In genomic region chr3:134677196-134677986, GRCh38 we compare ENCODE assay signal across 8 cellular contexts. TPM values are rescaled to one million over a fixed set of nuclear protein-coding genes. Genes with fewer than 3 reads are reported as not detected.
DNase-seq lines count a peak whose midpoint lies in the region; ATAC-seq and TF ChIP-seq lines count a peak whose summit lies in the region.

No MANE protein-coding gene starts in this region.

- no peak for ATAC-seq in HG03280 (IDR thresholded peaks at IDR 0.05; ENCODE audit: unreplicated experiment)
- ATAC-seq in HG03521 (IDR thresholded peaks at IDR 0.05; ENCODE audit: unreplicated experiment), result no peak

- H3K36me3 ChIP-seq in neural progenitor cell (no peaks in the 10 kb centered on the region), esophagus squamous epithelium (no peaks in the 10 kb centered on the region)

- H3K27me3 ChIP-seq in neural progenitor cell (no peaks in the 10 kb centered on the region), esophagus squamous epithelium (no peaks in the 10 kb centered on the region)

- H3K4me3 ChIP-seq in GM12864 (ENCODE audit: low read depth, low read length) (no peak overlapping the region), neural progenitor cell (no peak overlapping the region), esophagus squamous epithelium (no peak overlapping the region)

- TF ChIP-seq CTCF in GM12864 (IDR thresholded peaks at IDR 0.05; ENCODE audit: low read depth, low read length, missing control alignments), result peak; percentile 62
- TF ChIP-seq CTCF in LNCAP (IDR thresholded peaks at IDR 0.05), result peak; percentile 76
- peak; percentile 68 for TF ChIP-seq CTCF in neural progenitor cell (IDR thresholded peaks at IDR 0.05)
- TF ChIP-seq CTCF in esophagus squamous epithelium (IDR thresholded peaks at IDR 0.05), result peak in 3 of 6 experiments; percentile 4 to 49 (median 18)

- no peaks in the 10 kb centered on the region for H3K9me3 ChIP-seq in neural progenitor cell (ENCODE audit: low read depth)
- H3K9me3 ChIP-seq in esophagus squamous epithelium, result peaks cover 0 to 24% (median 5%) of the 10 kb centered on the region in 3 donors

- no peak overlapping the region for H3K27ac ChIP-seq in neural progenitor cell
- H3K27ac ChIP-seq in esophagus squamous epithelium, result no peak overlapping the region

- no peaks in the 10 kb centered on the region for H3K36me3 Mint-ChIP-seq in neural progenitor cell

- H2AFZ ChIP-seq in neural progenitor cell (replicated peaks), result no peak overlapping the region

- peaks cover 14% of the 10 kb centered on the region for H3K27me3 Mint-ChIP-seq in neural progenitor cell (ENCODE audit: insufficient read depth, low read depth)

- H3K4me1 ChIP-seq in neural progenitor cell, result peaks cover 8% of the 10 kb centered on the region
- H3K4me1 ChIP-seq in esophagus squamous epithelium, result no peaks in the 10 kb centered on the region

- H3K4me2 ChIP-seq in neural progenitor cell, result no peak overlapping the region

- no peaks in the 10 kb centered on the region for H3F3A ChIP-seq in neural progenitor cell (ENCODE audit: low read depth)

- no peak overlapping the region for H3K9ac ChIP-seq in neural progenitor cell

- DNase-seq in GM12864 (ENCODE audit: low read depth), result no peak
- DNase-seq in dermis blood vessel endothelial cell, result peak; percentile 30
- DNase-seq in neural progenitor cell (ENCODE audit: low spot score), result peak; percentile 52
- DNase-seq in activated CD8-positive, alpha-beta memory T cell treated with anti-CD3 and anti-CD28 coated beads for 24 hours, result no peak
- DNase-seq in esophagus squamous epithelium (lab: John Stamatoyannopoulos, UW), result no peak

- H3K27ac Mint-ChIP-seq in neural progenitor cell, result no peak overlapping the region

- WGBS in esophagus squamous epithelium, 2 donors, result 51 to 55% methylated on average over 11 of the region's 11 CpGs

- H3K79me2 ChIP-seq in neural progenitor cell (ENCODE audit: low read depth), result no peaks in the 10 kb centered on the region

- no peak for TF ChIP-seq POLR2A in esophagus squamous epithelium (IDR thresholded peaks at IDR 0.05)

- H3K4me1 Mint-ChIP-seq in neural progenitor cell, result peaks cover 5% of the 10 kb centered on the region

- peaks cover 20% of the 10 kb centered on the region for H3K9me3 Mint-ChIP-seq in neural progenitor cell

- intact Hi-C loops in esophagus squamous epithelium (cut with DNase I), result no loop called here

- no peak overlapping the region for H3K4me3 Mint-ChIP-seq in neural progenitor cell

- no peaks in the 10 kb centered on the region for H4K20me1 ChIP-seq in neural progenitor cell (ENCODE audit: low read depth)

RNA-seq across cellular contexts. Expression of gene KY, which starts 26.6 kb away (rescaled TPM):
- total RNA-seq in dermis blood vessel endothelial cell, result not detected in 2 replicates
- 0.09 TPM in 1 of 2 replicates, not detected in the other for total RNA-seq in neural progenitor cell (ENCODE audit: low replicate concordance)
- 1 to 10 TPM in 1 of 4 donors, under 1 TPM in 1, not detected in 2; 0.19 to 1.2 TPM for total RNA-seq in esophagus squamous epithelium

Comparison
In these comparisons a context has a peak if more than half of its experiments do, and no peak if none do; other contexts are left out.
1. DNase-seq: peak in dermis blood vessel endothelial cell (single experiment) and neural progenitor cell (single experiment); none in GM12864 (single experiment), activated CD8-positive, alpha-beta memory T cell treated with anti-CD3 and anti-CD28 coated beads for 24 hours (single experiment) and esophagus squamous epithelium (single experiment).